Comparison of ENCODE assay signal across 1 cellular context in the genomic region with DNA sequence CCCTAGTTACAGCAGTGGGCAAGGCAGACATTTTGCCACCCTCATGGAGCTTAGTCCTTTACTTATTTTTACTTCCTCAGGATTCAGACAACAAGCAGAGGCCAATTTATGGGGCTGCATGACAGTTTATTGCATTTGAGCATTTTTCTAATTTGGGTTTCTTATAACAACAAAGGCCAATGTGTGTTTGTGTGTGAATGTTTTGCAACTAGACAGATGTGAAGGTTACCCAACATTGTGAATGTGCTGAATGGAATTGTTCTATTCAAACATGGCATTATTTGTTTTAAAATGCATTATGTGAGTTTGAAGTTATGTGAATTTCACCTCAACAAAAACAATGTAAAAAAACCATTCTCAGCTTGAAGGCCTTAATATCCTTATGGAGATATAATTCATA.
TF ChIP-seq lines count a peak whose summit lies in the region.

No MANE protein-coding gene starts in this region.

TF ChIP-seq in HepG2, 621 proteins besides CTCF, POLR2A, EP300 and RAD21 (continued from another document):
- TF ChIP-seq, protein P1, sequence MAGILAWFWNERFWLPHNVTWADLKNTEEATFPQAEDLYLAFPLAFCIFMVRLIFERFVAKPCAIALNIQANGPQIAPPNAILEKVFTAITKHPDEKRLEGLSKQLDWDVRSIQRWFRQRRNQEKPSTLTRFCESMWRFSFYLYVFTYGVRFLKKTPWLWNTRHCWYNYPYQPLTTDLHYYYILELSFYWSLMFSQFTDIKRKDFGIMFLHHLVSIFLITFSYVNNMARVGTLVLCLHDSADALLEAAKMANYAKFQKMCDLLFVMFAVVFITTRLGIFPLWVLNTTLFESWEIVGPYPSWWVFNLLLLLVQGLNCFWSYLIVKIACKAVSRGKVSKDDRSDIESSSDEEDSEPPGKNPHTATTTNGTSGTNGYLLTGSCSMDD (CRISPR knock-in tag; IDR thresholded peaks at IDR 0.05), result no peak
- no peak for TF ChIP-seq NR1H2 (CRISPR knock-in tag; IDR thresholded peaks at IDR 0.05; ENCODE audit: borderline replicate concordance, low read depth)
- no peak for TF ChIP-seq ZBTB3 (CRISPR knock-in tag; IDR thresholded peaks at IDR 0.05; ENCODE audit: borderline replicate concordance, low read depth)
- TF ChIP-seq KLF16 (CRISPR knock-in tag; IDR thresholded peaks at IDR 0.05), result no peak
- TF ChIP-seq ZNF83 (CRISPR knock-in tag; IDR thresholded peaks at IDR 0.05; ENCODE audit: borderline replicate concordance), result no peak
- TF ChIP-seq SP4 (CRISPR knock-in tag; IDR thresholded peaks at IDR 0.05), result no peak
- TF ChIP-seq MBNL3 (CRISPR knock-in tag; conservative IDR thresholded peaks at IDR 0.05), result no peak
TF ChIP-seq in HepG2: peak in this region for 0.
